Comparison of ENCODE assay signal across 24 cellular contexts in the genomic region with DNA sequence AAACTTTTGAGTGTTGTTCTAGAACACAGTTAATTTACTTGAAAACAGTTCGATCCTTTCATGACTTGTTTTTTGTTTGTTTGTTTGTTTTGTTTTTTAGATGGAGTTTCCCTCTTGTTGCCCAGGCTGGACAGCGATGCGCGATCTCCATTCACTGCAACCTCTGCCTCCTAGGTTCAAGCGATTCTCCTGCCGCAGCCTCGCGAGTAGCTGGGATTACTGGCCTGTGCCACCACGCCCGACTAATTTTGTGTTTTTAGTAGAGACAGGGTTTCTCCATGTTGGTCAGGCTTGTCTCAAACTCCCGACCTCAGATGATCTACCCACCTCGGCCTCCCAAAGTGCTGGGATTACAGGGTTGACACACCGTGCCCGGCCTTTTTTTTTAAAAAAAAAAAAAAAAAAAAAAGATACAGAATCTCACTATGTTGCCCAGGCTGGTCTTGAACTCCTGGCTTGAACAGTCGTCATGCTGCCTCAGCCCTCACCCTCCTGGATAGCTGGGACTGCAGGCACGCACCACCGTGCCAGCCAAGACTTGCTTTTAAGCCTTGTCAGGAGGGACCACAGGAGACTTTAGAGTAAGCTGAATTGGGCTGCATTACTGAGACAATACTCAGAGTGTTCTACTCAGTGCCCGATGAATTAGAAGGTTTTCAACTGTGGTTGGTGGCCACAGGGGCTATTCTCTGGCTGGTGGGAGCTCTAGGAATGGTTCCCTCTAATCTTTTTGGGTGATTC.
"Had no signal": no experiment of that assay in that cellular context is flagged by ENCODE, and none has a peak within 500 bp of the region (broad histone marks: within the 10 kb centered on the region; RNA-seq: fewer than 3 reads in every experiment).

No MANE protein-coding gene starts in this region.

- H3K4me3 ChIP-seq: colonic mucosa, left lung, neural progenitor cell, psoas muscle, skin epidermis, spleen, thoracic aorta, transverse colon, vagina had no signal

- H3K36me3 Mint-ChIP-seq: neural progenitor cell had no signal

- DNase-seq: central memory CD4-positive, alpha-beta T cell; colonic mucosa; effector memory CD4-positive, alpha-beta T cell; erythroblast; kidney; left cardiac atrium; left lung; mammary epithelial cell; mesendoderm; midbrain; naive thymus-derived CD4-positive, alpha-beta T cell; psoas muscle; right cardiac atrium; spleen; stimulated activated naive B cell treated with anti-CD40 and anti-IgM and Interleukin-4, amounts not matched to agents 10 μg/mL and 1 μg/mL and 100 μg/mL, for 72 hours; stimulated activated naive CD8-positive, alpha-beta T cell treated with anti-CD3 and anti-CD28 coated beads, Interleukin-15, amount 100 ng/mL, for 72 hours; transverse colon had no signal

- H2AFZ ChIP-seq: neural progenitor cell had no signal

- H3K4me1 Mint-ChIP-seq: nephron; neural progenitor cell; stimulated activated naive CD8-positive, alpha-beta T cell treated with anti-CD3 and anti-CD28 coated beads, Interleukin-15, amount 100 ng/mL, for 72 hours had no signal

- FAIRE-seq: frontal cortex, kidney had no signal

- H3K9ac ChIP-seq: neural progenitor cell had no signal

- H3K9me3 ChIP-seq: colonic mucosa, left lung, psoas muscle, thoracic aorta, vagina had no signal

- H3K4me1 ChIP-seq: colonic mucosa, left lung, neural progenitor cell, psoas muscle, spleen, transverse colon, vagina had no signal

- H3K27ac Mint-ChIP-seq: dendritic cell treated with granulocyte-macrophage colony-stimulating factor and Interleukin-4, amounts not matched to agents 40 ng/mL and 50 ng/mL, for 4 days; naive thymus-derived CD4-positive, alpha-beta T cell; nephron; neural progenitor cell; stimulated activated naive B cell treated with anti-CD40 and anti-IgM and Interleukin-4, amounts not matched to agents 10 μg/mL and 1 μg/mL and 100 μg/mL, for 72 hours had no signal

- H3K36me3 ChIP-seq: colonic mucosa, left lung, neural progenitor cell, spleen, thoracic aorta, transverse colon, vagina had no signal

- H3K27me3 ChIP-seq: colonic mucosa, left lung, neural progenitor cell, spleen, transverse colon, vagina had no signal

- H3K4me2 ChIP-seq: neural progenitor cell had no signal

- H3K27me3 Mint-ChIP-seq: stimulated activated naive CD8-positive, alpha-beta T cell treated with anti-CD3 and anti-CD28 coated beads, Interleukin-15, amount 100 ng/mL, for 72 hours had no signal

- ATAC-seq: left cardiac atrium; left lung; naive thymus-derived CD4-positive, alpha-beta T cell; psoas muscle; right cardiac atrium; stimulated activated naive B cell treated with anti-CD40 and anti-IgM and Interleukin-4, amounts not matched to agents 10 μg/mL and 1 μg/mL and 100 μg/mL, for 72 hours; stimulated activated naive CD8-positive, alpha-beta T cell treated with anti-CD3 and anti-CD28 coated beads, Interleukin-15, amount 100 ng/mL, for 72 hours had no signal

- H3K4me3 Mint-ChIP-seq: dendritic cell treated with granulocyte-macrophage colony-stimulating factor and Interleukin-4, amounts not matched to agents 40 ng/mL and 50 ng/mL, for 4 days; naive thymus-derived CD4-positive, alpha-beta T cell; nephron; neural progenitor cell; stimulated activated naive B cell treated with anti-CD40 and anti-IgM and Interleukin-4, amounts not matched to agents 10 μg/mL and 1 μg/mL and 100 μg/mL, for 72 hours; stimulated activated naive CD8-positive, alpha-beta T cell treated with anti-CD3 and anti-CD28 coated beads, Interleukin-15, amount 100 ng/mL, for 72 hours had no signal

- H3K27ac ChIP-seq: colonic mucosa, left lung, neural progenitor cell, psoas muscle, spleen, thoracic aorta, transverse colon, vagina had no signal
